ENCODE assay signal across 8 cellular contexts in the genomic region with DNA sequence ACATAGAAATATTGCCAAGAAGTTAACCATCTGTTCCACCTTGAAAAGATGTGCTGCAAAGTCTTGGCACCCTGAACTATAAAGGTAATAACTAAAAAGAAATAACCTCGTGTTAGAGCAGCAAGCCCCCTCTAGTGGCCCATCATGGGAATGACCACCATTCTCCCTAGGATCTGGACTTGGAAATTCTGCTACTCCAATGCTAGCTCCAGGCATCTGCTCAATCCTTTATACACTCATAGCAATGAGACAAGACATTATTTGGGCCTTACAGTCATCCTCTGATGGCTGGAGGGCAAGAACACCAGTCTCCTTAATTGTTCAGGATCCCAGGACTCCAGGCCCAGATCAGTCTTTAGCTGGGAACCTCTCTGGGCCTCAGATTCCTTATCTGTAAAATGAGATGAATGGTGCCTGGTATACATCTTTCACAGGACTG.
DNase-seq lines count a peak whose midpoint lies in the region; ATAC-seq and TF ChIP-seq lines count a peak whose summit lies in the region.

No MANE protein-coding gene starts in this region.

- H3K79me2 ChIP-seq in PC-3 (ENCODE audit: low read length): no peaks in the 10 kb centered on the region

- H3F3A ChIP-seq in PC-3 (ENCODE audit: low read length, unreplicated experiment): no peaks in the 10 kb centered on the region

- H3K4me3 ChIP-seq in PC-3 (ENCODE audit: low read length): no peak overlapping the region

- H3K9me2 ChIP-seq in PC-3 (replicated peaks; ENCODE audit: low read length): no peaks in the 10 kb centered on the region

- CTCF ChIA-PET in PC-3 (lab: Charles Lee): interaction anchor here (0.7 to 1.2 kb wide), 3 partner anchors 111 to 274 kb away, joined by 3 to 8 read pairs (median 4); no protein-coding TSS in a partner anchor

- H3K9ac ChIP-seq in PC-3 (ENCODE audit: low read length): no peak overlapping the region

- intact Hi-C loops in PC-3 (cut with micrococcal nuclease): loop anchor here (1.0 kb wide), 3 partner anchors 111 to 274 kb away; no protein-coding TSS in a partner anchor

- no TSS peak for BruUV-seq in PC-3 (replicated peaks; lab: Mats Ljungman, UMichigan)

- no peaks in the 10 kb centered on the region for H4K20me1 ChIP-seq in PC-3 (ENCODE audit: low read length)

- peaks cover 8% of the 10 kb centered on the region; the same call in 1 of the 2 replicates for H3K4me1 ChIP-seq in PC-3 (ENCODE audit: insufficient read depth, low read length)

- peak; percentile 67 for ATAC-seq in GM18499 (IDR thresholded peaks at IDR 0.05; ENCODE audit: insufficient read depth, unreplicated experiment)
- peak; percentile 73 for ATAC-seq in PC-3
- no peak for ATAC-seq in GM18873 (IDR thresholded peaks at IDR 0.05; ENCODE audit: low FRiP score, unreplicated experiment)

- H3K9me3 ChIP-seq in PC-3 (ENCODE audit: low read length): no peaks in the 10 kb centered on the region

- 0 out of 2 replicates have a peak, but pooled peaks cover 4% of the 10 kb centered on the region for H3K36me3 ChIP-seq in PC-3 (ENCODE audit: low read depth, low read length)

- no peak overlapping the region for H2AFZ ChIP-seq in PC-3 (ENCODE audit: low read length)

- no peaks in the 10 kb centered on the region for H3K27me3 ChIP-seq in PC-3 (ENCODE audit: low read length)

- DNase-seq in Ammon's horn (ENCODE audit: low spot score): peak; percentile 77
- peak; percentile 26 for DNase-seq in HPDE6-E6E7 (ENCODE audit: extremely low spot score)
- DNase-seq in PC-3: peak; percentile 78
- DNase-seq in astrocyte of the hippocampus (ENCODE audit: low read depth, low spot score): peak; percentile 73
- DNase-seq in iris pigment epithelial cell (ENCODE audit: low read depth): peak; percentile 53
- peak; percentile 37 to 48 for DNase-seq in stimulated activated CD4-positive, alpha-beta T cell treated with anti-CD3 and anti-CD28 coated beads, Interleukin-2, amount 100 ng/mL, for 24 hours

- no peak overlapping the region for H3K4me2 ChIP-seq in PC-3 (ENCODE audit: low read length)

- POLR2A ChIA-PET in PC-3 (lab: Charles Lee; ENCODE audit: unreplicated experiment): no interaction called here

- peak; percentile 98 for TF ChIP-seq CTCF in PC-3 (conservative IDR thresholded peaks at IDR 0.05; ENCODE audit: low read depth, low read length)

- H3K27ac ChIP-seq in PC-3 (ENCODE audit: low read length): no peak overlapping the region

Comparison
In these comparisons a context has a peak if more than half of its experiments do, and no peak if none do; other contexts are left out.
1. DNase-seq: peak in every context shown above with its lines; median percentile 78 in PC-3; 77 in Ammon's horn; 73 in astrocyte of the hippocampus; 53 in iris pigment epithelial cell; 42 in stimulated activated CD4-positive, alpha-beta T cell treated with anti-CD3 and anti-CD28 coated beads, Interleukin-2, amount 100 ng/mL, for 24 hours; 26 in HPDE6-E6E7.